In genomic region chr11:70494559-70495350, GRCh38 we compare ENCODE assay signal across 16 cellular contexts.
A peak's percentile ranks its signal among the peaks of the same experiment; 100 is the strongest.
DNase-seq lines count a peak whose midpoint lies in the region; ATAC-seq, FAIRE-seq and TF ChIP-seq lines count a peak whose summit lies in the region.
"Had no signal": no experiment of that assay in that cellular context is flagged by ENCODE, and none has a peak within 500 bp of the region (broad histone marks: within the 10 kb centered on the region; RNA-seq: fewer than 3 reads in every experiment).

No MANE protein-coding gene starts in this region.

- H3K27ac ChIP-seq in BLaER1 (no peak overlapping the region), kidney (ENCODE audit: low read depth in 2 of 2, low read length in 2 of 2) (no peak overlapping the region)
- H3K27ac ChIP-seq: PC-9, SK-N-MC had no signal

- H4K20me1 ChIP-seq in BLaER1: no peaks in the 10 kb centered on the region

- no peaks in the 10 kb centered on the region for H3K4me1 ChIP-seq in BE2C
- peaks cover 20% of the 10 kb centered on the region for H3K4me1 ChIP-seq in BLaER1
- H3K4me1 ChIP-seq in kidney (ENCODE audit: control insufficient read depth in 1 of 2, insufficient read depth in 1 of 2, low read depth in 1 of 2, low read length in 2 of 2): no peaks in the 10 kb centered on the region

- peak; percentile 3 for DNase-seq in BE2C
- DNase-seq in kidney: peak; percentile 57
- DNase-seq in posterior vena cava (ENCODE audit: low spot score): peak; percentile 66
- no peak for DNase-seq in occipital lobe (lab: John Stamatoyannopoulos, UW)
- DNase-seq: Calu3, GF-D8, KBM-7, NCI-H2227 treated with DMSO at 0.1 percent for 48 hours, NCI-H526 treated with DMSO at 0.1 percent for 48 hours, PC-9, SIG-M5 had no signal

- H3K9ac ChIP-seq in BLaER1 (no peak overlapping the region), kidney (ENCODE audit: low read length in 2 of 2) (no peak overlapping the region)

- H3K9me3 ChIP-seq in BE2C (peaks cover 5% of the 10 kb centered on the region), BLaER1 (peaks cover 28% of the 10 kb centered on the region), kidney (ENCODE audit: control insufficient read depth in 1 of 2, low read length in 2 of 2) (peaks cover 0 to 7% of the 10 kb centered on the region in 2 donors)

- no peak for FAIRE-seq in kidney (lab: Jason Lieb, UNC)
- FAIRE-seq: GM12891 had no signal

- ATAC-seq in HG03175 (IDR thresholded peaks at IDR 0.05; ENCODE audit: unreplicated experiment): no peak
- ATAC-seq in GM21825 (IDR thresholded peaks at IDR 0.05; ENCODE audit: unreplicated experiment): no peak

- peak overlapping the region; percentile 36; the same call in 1 of the 2 replicates for H3K4me2 ChIP-seq in BLaER1
- H3K4me2 ChIP-seq: PC-9 had no signal

- H3K4me3 ChIP-seq in BE2C (ENCODE audit: low read depth, low read length): no peak overlapping the region
- no peak overlapping the region for H3K4me3 ChIP-seq in BLaER1
- no peak overlapping the region for H3K4me3 ChIP-seq in kidney (ENCODE audit: low read length in 2 of 2)
- H3K4me3 ChIP-seq: PC-9, SK-N-MC had no signal

- intact Hi-C loops in kidney (cut with DNase I) (no loop called here), posterior vena cava (cut with DNase I) (no loop called here)

- H3K36me3 ChIP-seq in BE2C: no peaks in the 10 kb centered on the region
- H3K36me3 ChIP-seq in BLaER1: no peaks in the 10 kb centered on the region
- peaks cover 0 to 2% of the 10 kb centered on the region in 2 donors for H3K36me3 ChIP-seq in kidney (ENCODE audit: control insufficient read depth in 1 of 2, insufficient read depth in 2 of 2, low read length in 2 of 2)

- TF ChIP-seq CTCF in BE2C (IDR thresholded peaks at IDR 0.05; ENCODE audit: low read depth, low read length) (no peak), kidney (IDR thresholded peaks at IDR 0.05; ENCODE audit: borderline replicate concordance, extremely low read depth, insufficient read depth) (no peak)

- no peaks in the 10 kb centered on the region for H3K27me3 ChIP-seq in BE2C
- H3K27me3 ChIP-seq in BLaER1: no peaks in the 10 kb centered on the region
